Comparison of ENCODE assay signal across 18 cellular contexts in genomic region chr1:234315588-234315987, GRCh38. TPM values are rescaled to one million over a fixed set of nuclear protein-coding genes. Genes with fewer than 3 reads are reported as not detected.
DNase-seq lines count a peak whose midpoint lies in the region; ATAC-seq and TF ChIP-seq lines count a peak whose summit lies in the region.
"Had no signal": no experiment of that assay in that cellular context is flagged by ENCODE, and none has a peak within 500 bp of the region (broad histone marks: within the 10 kb centered on the region; RNA-seq: fewer than 3 reads in every experiment).

No MANE protein-coding gene starts in this region.

- H3K9me3 Mint-ChIP-seq in activated CD4-positive, alpha-beta T cell treated with anti-CD3 and anti-CD28 coated beads for 36 hours (ENCODE audit: low read depth) = no peaks in the 10 kb centered on the region
- H3K9me3 Mint-ChIP-seq in CD8-positive, alpha-beta memory T cell = no peaks in the 10 kb centered on the region
- H3K9me3 Mint-ChIP-seq in activated T-helper 2 cell treated with anti-CD3 and anti-CD28 coated beads, Interferon-gamma antibody, Interleukin-2, Interleukin-4, amounts not matched to agents 10 μg/mL and 5 μg/mL and 100 μg/mL, durations not matched to agents 14 hours and 24 hours and 36 hours = no peaks in the 10 kb centered on the region
- H3K9me3 Mint-ChIP-seq in natural killer cell = no peaks in the 10 kb centered on the region
- H3K9me3 Mint-ChIP-seq: activated B cell treated with CpG ODN at 0.5 μM for 24 hours had no signal

- H3K27me3 ChIP-seq in CD8-positive, alpha-beta memory T cell (ENCODE audit: insufficient read depth, low read length, poor library complexity, severe bottlenecking) = no peaks in the 10 kb centered on the region
- no peaks in the 10 kb centered on the region for H3K27me3 ChIP-seq in brain microvascular endothelial cell (replicated peaks)

- intact Hi-C loops in activated CD4-positive, alpha-beta T cell treated with anti-CD3 and anti-CD28 coated beads for 36 hours (cut with DNase I, micrococcal nuclease) = loop anchor here (1.0 to 5.0 kb wide), 6 partner anchors 11 to 407 kb away; partner anchors contain the start of gene COA6 (in 1 of the 2)
- intact Hi-C loops in activated T-helper 2 cell treated with anti-CD3 and anti-CD28 coated beads, Interferon-gamma antibody, Interleukin-2, Interleukin-4, amounts not matched to agents 10 μg/mL and 5 μg/mL and 100 μg/mL, durations not matched to agents 14 hours and 24 hours and 36 hours (cut with micrococcal nuclease) = loop anchor here (1.0 to 2.0 kb wide), 2 partner anchors 44 to 93 kb away; no protein-coding TSS in a partner anchor
- intact Hi-C loops in natural killer cell (cut with micrococcal nuclease) = no loop called here

- H3K27me3 Mint-ChIP-seq in activated CD4-positive, alpha-beta T cell treated with anti-CD3 and anti-CD28 coated beads for 36 hours = peaks cover 1% of the 10 kb centered on the region
- peaks cover 10 to 36% of the 10 kb centered on the region in 2 donors for H3K27me3 Mint-ChIP-seq in CD8-positive, alpha-beta memory T cell
- H3K27me3 Mint-ChIP-seq in activated T-helper 2 cell treated with anti-CD3 and anti-CD28 coated beads, Interferon-gamma antibody, Interleukin-2, Interleukin-4, amounts not matched to agents 10 μg/mL and 5 μg/mL and 100 μg/mL, durations not matched to agents 14 hours and 24 hours and 36 hours (ENCODE audit: low read depth) = peaks cover 14% of the 10 kb centered on the region
- peaks cover 5 to 44% of the 10 kb centered on the region in 2 donors for H3K27me3 Mint-ChIP-seq in natural killer cell (ENCODE audit: low read depth in 2 of 2)

- peak overlapping the region; percentile 42 for H3K4me3 Mint-ChIP-seq in activated CD4-positive, alpha-beta T cell treated with anti-CD3 and anti-CD28 coated beads for 36 hours
- H3K4me3 Mint-ChIP-seq in CD8-positive, alpha-beta memory T cell = peak overlapping the region in 4 of 7 donors; percentile 46 to 60 (median 48)
- no peak overlapping the region for H3K4me3 Mint-ChIP-seq in activated T-helper 2 cell treated with anti-CD3 and anti-CD28 coated beads, Interferon-gamma antibody, Interleukin-2, Interleukin-4, amounts not matched to agents 10 μg/mL and 5 μg/mL and 100 μg/mL, durations not matched to agents 14 hours and 24 hours and 36 hours (ENCODE audit: low read depth)
- H3K4me3 Mint-ChIP-seq in natural killer cell = peak overlapping the region; percentile 75
- H3K4me3 Mint-ChIP-seq: activated B cell treated with CpG ODN at 0.5 μM for 24 hours had no signal

- no peak overlapping the region for H3K4me3 ChIP-seq in CD8-positive, alpha-beta memory T cell (ENCODE audit: low read length)
- no peak overlapping the region for H3K4me3 ChIP-seq in brain microvascular endothelial cell (ENCODE audit: low read depth, low read length)

- TF ChIP-seq CTCF in natural killer cell (IDR thresholded peaks at IDR 0.05) (no peak), brain microvascular endothelial cell (IDR thresholded peaks at IDR 0.05; ENCODE audit: low read depth, low read length, missing control alignments) (no peak)

- ATAC-seq in activated CD4-positive, alpha-beta T cell treated with anti-CD3 and anti-CD28 coated beads for 36 hours = peak; percentile 55
- no peak for ATAC-seq in natural killer cell
- ATAC-seq in GM19397 (IDR thresholded peaks at IDR 0.05; ENCODE audit: unreplicated experiment) = no peak
- ATAC-seq: HCT116, left colon had no signal

- peaks cover 37% of the 10 kb centered on the region for H3K4me1 ChIP-seq in CD8-positive, alpha-beta memory T cell (ENCODE audit: insufficient read depth, low read length)

- H3K36me3 Mint-ChIP-seq in activated CD4-positive, alpha-beta T cell treated with anti-CD3 and anti-CD28 coated beads for 36 hours (ENCODE audit: low read depth) = no peaks in the 10 kb centered on the region
- H3K36me3 Mint-ChIP-seq in CD8-positive, alpha-beta memory T cell = peaks cover 0 to 2% (median 0%) of the 10 kb centered on the region in 3 donors
- H3K36me3 Mint-ChIP-seq in activated T-helper 2 cell treated with anti-CD3 and anti-CD28 coated beads, Interferon-gamma antibody, Interleukin-2, Interleukin-4, amounts not matched to agents 10 μg/mL and 5 μg/mL and 100 μg/mL, durations not matched to agents 14 hours and 24 hours and 36 hours (ENCODE audit: low read depth) = no peaks in the 10 kb centered on the region
- no peaks in the 10 kb centered on the region for H3K36me3 Mint-ChIP-seq in natural killer cell

- POLR2A ChIA-PET in activated CD4-positive, alpha-beta T cell treated with anti-CD3 and anti-CD28 coated beads for 36 hours (lab: Charles Lee) = no interaction called here
- POLR2A ChIA-PET in CD8-positive, alpha-beta memory T cell (lab: Charles Lee) = interaction anchor here (0.7 kb wide), 1 partner anchor 101 kb away, joined by 3 read pairs; no protein-coding TSS in a partner anchor

- in situ Hi-C loops in brain microvascular endothelial cell (cut with HindIII; ENCODE audit: low pct_ligation_motif_present, low sequenced_read_pairs) = no loop called here

- H3K27ac Mint-ChIP-seq in activated CD4-positive, alpha-beta T cell treated with anti-CD3 and anti-CD28 coated beads for 36 hours = peak overlapping the region; percentile 69
- peak overlapping the region in 6 of 8 donors; percentile 76 to 97 (median 88) for H3K27ac Mint-ChIP-seq in CD8-positive, alpha-beta memory T cell
- H3K27ac Mint-ChIP-seq in activated T-helper 2 cell treated with anti-CD3 and anti-CD28 coated beads, Interferon-gamma antibody, Interleukin-2, Interleukin-4, amounts not matched to agents 10 μg/mL and 5 μg/mL and 100 μg/mL, durations not matched to agents 14 hours and 24 hours and 36 hours = peak overlapping the region; percentile 26
- peak overlapping the region in 1 of 2 donors; percentile 88 for H3K27ac Mint-ChIP-seq in natural killer cell

- no peaks in the 10 kb centered on the region for H3K9me3 ChIP-seq in CD8-positive, alpha-beta memory T cell (ENCODE audit: low read length)

- CTCF ChIA-PET in activated CD4-positive, alpha-beta T cell treated with anti-CD3 and anti-CD28 coated beads for 36 hours (lab: Charles Lee) = interaction anchor here (1.1 to 4.2 kb wide), 2 partner anchors 11 to 171 kb away, joined by 3 to 26 read pairs; no protein-coding TSS in a partner anchor
- CTCF ChIA-PET in CD8-positive, alpha-beta memory T cell (lab: Charles Lee) = interaction anchor here (6.8 to 8.9 kb wide), 2 partner anchors 11 to 102 kb away, joined by 48 to 116 read pairs; no protein-coding TSS in a partner anchor

- no peak overlapping the region for H3K27ac ChIP-seq in CD8-positive, alpha-beta memory T cell (ENCODE audit: low read depth, low read length)
- no peak overlapping the region for H3K27ac ChIP-seq in brain microvascular endothelial cell
- H3K27ac ChIP-seq: C4-2B had no signal

- H3K36me3 ChIP-seq in CD8-positive, alpha-beta memory T cell (ENCODE audit: insufficient read depth, low read length) = no peaks in the 10 kb centered on the region
- H3K36me3 ChIP-seq in brain microvascular endothelial cell (replicated peaks) = no peaks in the 10 kb centered on the region

- DNase-seq in activated CD4-positive, alpha-beta T cell treated with anti-CD3 and anti-CD28 coated beads for 36 hours = peak; percentile 59
- DNase-seq in activated CD4-positive, alpha-beta T cell treated with anti-CD3 and anti-CD28 coated beads for 1 hour = no peak
- DNase-seq in CD8-positive, alpha-beta memory T cell = no peak
- DNase-seq in activated T-helper 2 cell treated with anti-CD3 and anti-CD28 coated beads, Interferon-gamma antibody, Interleukin-2, Interleukin-4, amounts not matched to agents 10 μg/mL and 5 μg/mL and 100 μg/mL, durations not matched to agents 14 hours and 24 hours and 36 hours (ENCODE audit: low spot score) = no peak
- DNase-seq in natural killer cell (no peak), brain microvascular endothelial cell (no peak), AG20443 (ENCODE audit: low spot score) (no peak)
- DNase-seq: activated B cell treated with CpG ODN at 0.5 μM for 24 hours; activated gamma-delta T cell treated with Interleukin-2 at 50 U/mL for 16 hours; DMS79 treated with DMSO at 0.1 percent for 48 hours; effector CD8-positive, alpha-beta T cell; left colon; NCI-H1694; occipital lobe; Right ventricle myocardium superior had no signal

- H3K4me1 Mint-ChIP-seq in activated CD4-positive, alpha-beta T cell treated with anti-CD3 and anti-CD28 coated beads for 36 hours = peaks cover 59% of the 10 kb centered on the region
- peaks cover 49 to 72% (median 64%) of the 10 kb centered on the region in 3 donors for H3K4me1 Mint-ChIP-seq in CD8-positive, alpha-beta memory T cell
- H3K4me1 Mint-ChIP-seq in activated T-helper 2 cell treated with anti-CD3 and anti-CD28 coated beads, Interferon-gamma antibody, Interleukin-2, Interleukin-4, amounts not matched to agents 10 μg/mL and 5 μg/mL and 100 μg/mL, durations not matched to agents 14 hours and 24 hours and 36 hours (ENCODE audit: low read depth) = peaks cover 34% of the 10 kb centered on the region
- H3K4me1 Mint-ChIP-seq in natural killer cell = peaks cover 0 to 15% of the 10 kb centered on the region in 2 donors

RNA-seq across cellular contexts. Expression of gene COA6, which starts 57.7 kb away (rescaled TPM):
- total RNA-seq in activated CD4-positive, alpha-beta T cell treated with anti-CD3 and anti-CD28 coated beads for 36 hours = 10 to 100 TPM; 56.5 to 69.5 TPM
- 10 to 100 TPM; 49.1 to 51.9 TPM for total RNA-seq in CD8-positive, alpha-beta memory T cell
- polyA plus RNA-seq in CD8-positive, alpha-beta memory T cell = 40.1 TPM
- 60.3 and 63.6 TPM in 2 replicates for total RNA-seq in activated T-helper 2 cell treated with anti-CD3 and anti-CD28 coated beads, Interferon-gamma antibody, Interleukin-2, Interleukin-4, amounts not matched to agents 10 μg/mL and 5 μg/mL and 100 μg/mL, durations not matched to agents 14 hours and 24 hours and 36 hours
- total RNA-seq in natural killer cell = 10 to 100 TPM in 2 of 3 donors, 1 to 10 TPM in 1; 8.9 to 11.8 (median 11.6) TPM
